In genomic region chrX:130502023-130502570, GRCh38 we compare ENCODE assay signal across 23 cellular contexts.
DNase-seq lines count a peak whose midpoint lies in the region; ATAC-seq, FAIRE-seq and TF ChIP-seq lines count a peak whose summit lies in the region.
"Had no signal": no experiment of that assay in that cellular context is flagged by ENCODE, and none has a peak within 500 bp of the region (broad histone marks: within the 10 kb centered on the region; RNA-seq: fewer than 3 reads in every experiment).

No MANE protein-coding gene starts in this region.

- H3K23ac ChIP-seq in IMR-90 (ENCODE audit: low read depth, low read length) (no peak overlapping the region), H1 (ENCODE audit: insufficient read length) (no peak overlapping the region)

- no peak overlapping the region for H2BK120ac ChIP-seq in IMR-90 (ENCODE audit: low read depth, low read length)
- H2BK120ac ChIP-seq in H1 (replicated peaks; ENCODE audit: low read depth, low read length) = no peak overlapping the region

- CTCF ChIA-PET in HepG2 (lab: Yijun Ruan, JAX; ENCODE audit: low intra/inter-chr PET ratio, low total read pairs) (no interaction called here), IMR-90 (lab: Yijun Ruan, JAX) (no interaction called here), H1 (lab: Charles Lee; ENCODE audit: partially characterized antibody) (no interaction called here)

- TF ChIP-seq RAD21 in HepG2 (CRISPR knock-in tag; IDR thresholded peaks at IDR 0.05) (no peak), IMR-90 (IDR thresholded peaks at IDR 0.05; ENCODE audit: low read length) (no peak), H1 (IDR thresholded peaks at IDR 0.05 in 1 of 2, conservative IDR thresholded peaks at IDR 0.05 in 1 of 2; ENCODE audit: low read depth in 2 of 2, low read length in 2 of 2) (no peak)

- DNase-seq in HepG2 (ENCODE audit: low spot score) = no peak
- DNase-seq in right lobe of liver = no peak
- DNase-seq in IMR-90 = no peak
- DNase-seq in H1 (ENCODE audit: low read depth in 1 of 2, low spot score in 2 of 2) = no peak
- DNase-seq in thyroid gland = no peak
- DNase-seq: ACHN; AML-193; BE2C; CD4-positive, alpha-beta T cell; CD8-positive, alpha-beta memory T cell; DMS 273 treated with DMSO at 0.1 percent for 48 hours; DMS79 treated with DMSO at 0.1 percent for 48 hours; GOT3; H7; HCEC 1CT; HFFc6 had no signal

- no peaks in the 10 kb centered on the region for H3K4me1 ChIP-seq in HepG2 (ENCODE audit: insufficient read depth, low read length)
- no peaks in the 10 kb centered on the region for H3K4me1 ChIP-seq in right lobe of liver
- no peaks in the 10 kb centered on the region for H3K4me1 ChIP-seq in IMR-90 (ENCODE audit: control insufficient read depth, insufficient read depth, low read length)
- 0 out of 7 replicates have a peak, but pooled peaks cover 0 to 2% (median 0%) of the 10 kb centered on the region in 4 experiments for H3K4me1 ChIP-seq in H1 (replicated peaks in 1 of 4; ENCODE audit: control insufficient read depth in 3 of 4, insufficient read depth in 4 of 4, low read length in 3 of 4)
- H3K4me1 ChIP-seq in thyroid gland = no peaks in the 10 kb centered on the region
- H3K4me1 ChIP-seq: BE2C; BLaER1 treated with 17β-estradiol and CSF1 and Interleukin-3, amounts not matched to agents 10 nM and 100 nM had no signal

- no peak for TF ChIP-seq CTCF in HepG2 (CRISPR knock-in tag; IDR thresholded peaks at IDR 0.05)
- no peak for TF ChIP-seq CTCF in right lobe of liver (IDR thresholded peaks at IDR 0.05)
- TF ChIP-seq CTCF in IMR-90 (conservative IDR thresholded peaks at IDR 0.05; ENCODE audit: low read depth, low read length) = no peak
- no peak for TF ChIP-seq CTCF in H1 (IDR thresholded peaks at IDR 0.05; ENCODE audit: control extremely low read depth in 1 of 3, insufficient read depth in 1 of 3, low read depth in 1 of 3, low read length in 3 of 3)
- no peak for TF ChIP-seq CTCF in thyroid gland (IDR thresholded peaks at IDR 0.05)

- H3K79me1 ChIP-seq in IMR-90 (ENCODE audit: low read depth in 1 of 2, low read length in 2 of 2) = no peaks in the 10 kb centered on the region
- no peaks in the 10 kb centered on the region for H3K79me1 ChIP-seq in H1 (ENCODE audit: low read depth, low read length)

- ATAC-seq in HepG2 = no peak
- no peak for ATAC-seq in right lobe of liver
- ATAC-seq in IMR-90 (ENCODE audit: low read depth) = no peak
- no peak for ATAC-seq in HG02852 (IDR thresholded peaks at IDR 0.05; ENCODE audit: unreplicated experiment)

- no peak overlapping the region for H2AK5ac ChIP-seq in IMR-90 (ENCODE audit: low read depth, low read length)
- no peak overlapping the region for H2AK5ac ChIP-seq in H1 (ENCODE audit: low read depth, low read length)

- H3K4ac ChIP-seq in IMR-90 (ENCODE audit: low read depth, low read length) = no peak overlapping the region
- no peak overlapping the region for H3K4ac ChIP-seq in H1 (replicated peaks; ENCODE audit: insufficient read length, low read depth, low read length)

- H3K23me2 ChIP-seq in H1 (ENCODE audit: low read depth, low read length) = no peaks in the 10 kb centered on the region

- H2BK12ac ChIP-seq in H1 (ENCODE audit: low read depth, low read length) = no peak overlapping the region

- POLR2A ChIA-PET in HepG2 (lab: Yijun Ruan, JAX) = no interaction called here
- POLR2A ChIA-PET in IMR-90 (lab: Charles Lee; ENCODE audit: unreplicated experiment) = no interaction called here
- POLR2A ChIA-PET in H1 (lab: Charles Lee; ENCODE audit: partially characterized antibody) = no interaction called here

- H2AK9ac ChIP-seq in IMR-90 (replicated peaks; ENCODE audit: low read depth, low read length, poor library complexity) = no peak overlapping the region

- intact Hi-C loops in HepG2 (cut with micrococcal nuclease; ENCODE audit: unreplicated experiment) (no loop called here), right lobe of liver (cut with DNase I) (no loop called here), IMR-90 (cut with micrococcal nuclease) (no loop called here), thyroid gland (cut with DNase I) (no loop called here)

- in situ Hi-C loops in HepG2 (cut with HindIII; ENCODE audit: extremely low pct_ligation_motif_present, low pct_unique_long_range_greater_than_20kb) (no loop called here), IMR-90 (cut with MboI; ENCODE audit: low sequenced_read_pairs) (no loop called here)

- H4K20me1 ChIP-seq in HepG2 (ENCODE audit: insufficient read depth, low read length) (no peaks in the 10 kb centered on the region), IMR-90 (ENCODE audit: insufficient read depth, low read length) (no peaks in the 10 kb centered on the region), H1 (replicated peaks in 1 of 2; ENCODE audit: control insufficient read depth in 1 of 2, insufficient read depth in 2 of 2, low read length in 2 of 2) (no peaks in the 10 kb centered on the region)
- H4K20me1 ChIP-seq: BLaER1 treated with 17β-estradiol and CSF1 and Interleukin-3, amounts not matched to agents 10 nM and 100 nM had no signal

- H3K9ac ChIP-seq in HepG2 (ENCODE audit: insufficient read depth, low read depth, low read length) (no peak overlapping the region), IMR-90 (ENCODE audit: low read depth, low read length) (no peak overlapping the region), H1 (replicated peaks in 1 of 4; ENCODE audit: extremely low read depth in 1 of 4, low read depth in 3 of 4, low read length in 3 of 4) (no peak overlapping the region)
- H3K9ac ChIP-seq: BLaER1 treated with 17β-estradiol and CSF1 and Interleukin-3, amounts not matched to agents 10 nM and 100 nM had no signal

- H2BK20ac ChIP-seq in IMR-90 (ENCODE audit: low read depth, low read length) = no peak overlapping the region
- H2BK20ac ChIP-seq in H1 (ENCODE audit: low read length) = no peak overlapping the region

- H4K8ac ChIP-seq in IMR-90 (ENCODE audit: low read depth in 2 of 2, low read length in 2 of 2) = no peak overlapping the region
- no peak overlapping the region for H4K8ac ChIP-seq in H1 (ENCODE audit: extremely low read depth, insufficient read depth, low read length)

- no peak overlapping the region for H4K5ac ChIP-seq in IMR-90 (ENCODE audit: low read depth, low read length)
- H4K5ac ChIP-seq in H1 (ENCODE audit: insufficient read length, low read depth, low read length) = no peak overlapping the region

- no peak overlapping the region for H3K18ac ChIP-seq in IMR-90 (ENCODE audit: low read depth, low read length)
- no peak overlapping the region for H3K18ac ChIP-seq in H1 (ENCODE audit: extremely low read depth, low read length)

- no peak for TF ChIP-seq EP300 in HepG2 (IDR thresholded peaks at IDR 0.05; ENCODE audit: low read depth in 2 of 2, low read length in 2 of 2)
- no peak for TF ChIP-seq EP300 in HepG2 (CRISPR knock-in tag; IDR thresholded peaks at IDR 0.05; ENCODE audit: borderline replicate concordance)
- TF ChIP-seq EP300 in H1 (IDR thresholded peaks at IDR 0.05; ENCODE audit: borderline replicate concordance in 1 of 2, low read depth in 2 of 2, low read length in 2 of 2) = no peak

- H3K4me3 ChIP-seq in HepG2 (replicated peaks in 1 of 3; ENCODE audit: insufficient read depth in 1 of 3, low read depth in 2 of 3, low read length in 3 of 3) = no peak overlapping the region
- no peak overlapping the region for H3K4me3 ChIP-seq in right lobe of liver
- H3K4me3 ChIP-seq in IMR-90 (ENCODE audit: insufficient read depth, low read depth, low read length) = no peak overlapping the region
- H3K4me3 ChIP-seq in H1 (ENCODE audit: extremely low read depth in 1 of 4, insufficient read depth in 2 of 4, low read depth in 3 of 4, low read length in 4 of 4) = no peak overlapping the region
- H3K4me3 ChIP-seq in thyroid gland (replicated peaks in 1 of 3) = no peak overlapping the region
- H3K4me3 ChIP-seq: BLaER1 treated with 17β-estradiol and CSF1 and Interleukin-3, amounts not matched to agents 10 nM and 100 nM had no signal

- H3K27ac ChIP-seq in HepG2 (ENCODE audit: extremely low read length, insufficient read depth, low read length) = no peak overlapping the region
- no peak overlapping the region for H3K27ac ChIP-seq in right lobe of liver
- no peak overlapping the region for H3K27ac ChIP-seq in IMR-90 (ENCODE audit: insufficient read depth, low read length)
- H3K27ac ChIP-seq in H1 (ENCODE audit: low read depth, low read length) = no peak overlapping the region
- H3K27ac ChIP-seq in thyroid gland = no peak overlapping the region
- H3K27ac ChIP-seq: 22Rv1; BLaER1 treated with 17β-estradiol and CSF1 and Interleukin-3, amounts not matched to agents 10 nM and 100 nM had no signal

- H3K4me2 ChIP-seq in HepG2 (ENCODE audit: low read depth, low read length) (no peak overlapping the region), IMR-90 (ENCODE audit: low read depth, low read length) (no peak overlapping the region), H1 (ENCODE audit: insufficient read depth in 1 of 2, low read depth in 2 of 2, low read length in 2 of 2) (no peak overlapping the region)
- H3K4me2 ChIP-seq: BLaER1 treated with 17β-estradiol and CSF1 and Interleukin-3, amounts not matched to agents 10 nM and 100 nM had no signal

- FAIRE-seq in HepG2 (lab: Jason Lieb, UNC) = no peak
- no peak for FAIRE-seq in H1 (lab: Jason Lieb, UNC)
- FAIRE-seq: A204.1, D721Med, G401.6, GM12892 had no signal

- no peaks in the 10 kb centered on the region for H3K79me2 ChIP-seq in HepG2 (ENCODE audit: insufficient read depth, low read length)
- no peaks in the 10 kb centered on the region for H3K79me2 ChIP-seq in H1 (ENCODE audit: control insufficient read depth in 1 of 2, insufficient read depth in 2 of 2, low read length in 2 of 2)

- H3K27me3 ChIP-seq in HepG2 (ENCODE audit: control insufficient read depth in 1 of 2, insufficient read depth in 2 of 2, low read length in 2 of 2) (no peaks in the 10 kb centered on the region), right lobe of liver (no peaks in the 10 kb centered on the region), IMR-90 (ENCODE audit: control insufficient read depth, insufficient read depth, low read length) (no peaks in the 10 kb centered on the region; the same call in 1 of the 2 replicates), H1 (replicated peaks in 1 of 4; ENCODE audit: control insufficient read depth in 3 of 4, extremely low read depth in 1 of 4, insufficient read depth in 3 of 4, low read length in 3 of 4) (no peaks in the 10 kb centered on the region), thyroid gland (no peaks in the 10 kb centered on the region)
- H3K27me3 ChIP-seq: BE2C had no signal

- H3K14ac ChIP-seq in IMR-90 (replicated peaks; ENCODE audit: low read depth, low read length) = no peak overlapping the region
- H3K14ac ChIP-seq in H1 (ENCODE audit: insufficient read length) = no peak overlapping the region

- H3K36me3 ChIP-seq in HepG2 (replicated peaks in 1 of 2; ENCODE audit: control insufficient read depth in 1 of 2, insufficient read depth in 2 of 2, low read length in 2 of 2) (no peaks in the 10 kb centered on the region), right lobe of liver (no peaks in the 10 kb centered on the region), IMR-90 (ENCODE audit: control insufficient read depth, insufficient read depth, low read length) (no peaks in the 10 kb centered on the region), H1 (ENCODE audit: control insufficient read depth in 2 of 4, insufficient read depth in 4 of 4, low read length in 3 of 4) (no peaks in the 10 kb centered on the region), thyroid gland (no peaks in the 10 kb centered on the region)
- H3K36me3 ChIP-seq: BE2C; BLaER1 treated with 17β-estradiol and CSF1 and Interleukin-3, amounts not matched to agents 10 nM and 100 nM had no signal

- H2AFZ ChIP-seq in HepG2 (ENCODE audit: low read length) (no peak overlapping the region), IMR-90 (replicated peaks; ENCODE audit: low read length, poor library complexity) (no peak overlapping the region), H1 (ENCODE audit: low read length) (no peak overlapping the region)

- H3K9me3 ChIP-seq in HepG2 (ENCODE audit: low read length) (no peaks in the 10 kb centered on the region), right lobe of liver (no peaks in the 10 kb centered on the region), IMR-90 (ENCODE audit: control insufficient read depth, insufficient read depth, low read length) (no peaks in the 10 kb centered on the region), H1 (ENCODE audit: insufficient read depth in 2 of 2, low read depth in 1 of 2, low read length in 1 of 2) (no peaks in the 10 kb centered on the region), thyroid gland (no peaks in the 10 kb centered on the region)
- H3K9me3 ChIP-seq: BE2C had no signal

- H4K91ac ChIP-seq in IMR-90 (ENCODE audit: insufficient read depth, low read depth, low read length) (no peak overlapping the region), H1 (replicated peaks; ENCODE audit: insufficient read length, low read length) (no peak overlapping the region)

- TF ChIP-seq POLR2A in HepG2 (IDR thresholded peaks at IDR 0.05; ENCODE audit: insufficient read depth in 1 of 2, low read depth in 2 of 2, low read length in 2 of 2) (no peak), right lobe of liver (IDR thresholded peaks at IDR 0.05) (no peak), IMR-90 (IDR thresholded peaks at IDR 0.05; ENCODE audit: low read depth, low read length) (no peak), H1 (IDR thresholded peaks at IDR 0.05; ENCODE audit: control extremely low read depth in 1 of 2, low read depth in 2 of 2, low read length in 2 of 2) (no peak), thyroid gland (IDR thresholded peaks at IDR 0.05) (no peak)

- H3K9me1 ChIP-seq in IMR-90 (ENCODE audit: insufficient read depth, low read length) = no peaks in the 10 kb centered on the region

- H2BK5ac ChIP-seq in IMR-90 (ENCODE audit: low read depth, low read length, poor library complexity, severe bottlenecking) = no peak overlapping the region
- no peak overlapping the region for H2BK5ac ChIP-seq in H1 (ENCODE audit: low read depth, low read length)

- no TSS peak for BruUV-seq in HepG2 (replicated peaks; lab: Mats Ljungman, UMichigan)
- no TSS peak for BruUV-seq in IMR-90 (replicated peaks; lab: Mats Ljungman, UMichigan)

- WGBS in HepG2 (ENCODE audit: low lambda C conversion rate) = 4% methylated on average over 3 of the region's 3 CpGs
- 35% methylated on average over 3 of the region's 3 CpGs for WGBS in right lobe of liver (ENCODE audit: insufficient coverage, low coverage, low lambda C conversion rate, missing lambda C conversion rate)
- WGBS in IMR-90 (ENCODE audit: extremely low coverage in 2 of 2, insufficient read length in 1 of 2), 2 experiments = 53 to 100% methylated on average over 2 of the region's 3 CpGs
- 78 to 100% methylated on average over 3 of the region's 3 CpGs for WGBS in H1 (ENCODE audit: extremely low coverage in 1 of 2, insufficient coverage in 1 of 2, insufficient read length in 1 of 2, insufficient replicate concordance in 2 of 2, low coverage in 1 of 2, low lambda C conversion rate in 2 of 2, missing lambda C conversion rate in 1 of 2), 2 experiments
- WGBS in thyroid gland, 2 donors = 76 to 79% methylated on average over 3 of the region's 3 CpGs

- H2BK15ac ChIP-seq in IMR-90 (ENCODE audit: low read depth, low read length) = no peak overlapping the region
- H2BK15ac ChIP-seq in H1 (ENCODE audit: low read length) = no peak overlapping the region

- no peak overlapping the region for H3K56ac ChIP-seq in IMR-90 (ENCODE audit: extremely low read depth, insufficient read depth, low read length)
- H3K56ac ChIP-seq in H1 (replicated peaks; ENCODE audit: insufficient read length, low read depth, low read length) = no peak overlapping the region

- dilution Hi-C loops in IMR-90 (cut with HindIII; ENCODE audit: low sequenced_read_pairs, unreplicated experiment) = no loop called here

Comparison
In these comparisons a context has a peak if more than half of its experiments do, and no peak if none do; other contexts are left out.
1. Of the 41 proteins assayed by ChIP-seq in both HepG2 and H1: peak only in HepG2: none; only in H1: none; in both: MAFK; in neither: 40.